Comparison of ENCODE assay signal across 19 cellular contexts in the genomic region with DNA sequence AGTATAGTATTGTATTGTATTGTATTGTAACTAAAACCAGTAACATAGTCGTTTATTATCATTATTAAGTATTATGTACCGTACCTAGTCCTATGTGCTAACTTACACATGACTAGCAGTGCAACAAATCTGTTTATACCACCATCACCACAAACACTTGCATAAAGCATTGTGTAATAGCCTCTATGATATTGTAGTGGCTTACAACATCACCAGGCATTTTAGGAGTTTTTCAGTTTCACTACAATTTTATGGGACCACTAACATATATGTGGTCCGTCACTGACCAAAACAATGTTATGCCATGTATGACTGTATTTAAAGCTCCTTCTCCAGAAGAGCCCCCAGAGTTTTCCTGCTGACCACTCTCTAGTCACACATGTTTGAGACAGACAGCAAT.
A peak's percentile ranks its signal among the peaks of the same experiment; 100 is the strongest.
DNase-seq lines count a peak whose midpoint lies in the region; ATAC-seq and TF ChIP-seq lines count a peak whose summit lies in the region.
"Had no signal": no experiment of that assay in that cellular context is flagged by ENCODE, and none has a peak within 500 bp of the region (broad histone marks: within the 10 kb centered on the region; RNA-seq: fewer than 3 reads in every experiment).

No MANE protein-coding gene starts in this region.

- no peak for TF ChIP-seq POLR2A in body of pancreas (IDR thresholded peaks at IDR 0.05)

- H3K36me3 Mint-ChIP-seq in activated naive CD4-positive, alpha-beta T cell treated with anti-CD3 and anti-CD28 coated beads for 36 hours (ENCODE audit: low read depth): no peaks in the 10 kb centered on the region
- H3K36me3 Mint-ChIP-seq: CD4-positive, CD25-positive, alpha-beta regulatory T cell had no signal

- no peaks in the 10 kb centered on the region for H3K4me1 ChIP-seq in GM23248 (ENCODE audit: insufficient read depth)
- peaks cover 14% of the 10 kb centered on the region for H3K4me1 ChIP-seq in osteoblast (ENCODE audit: insufficient read depth, low read length)
- peaks cover 5% of the 10 kb centered on the region for H3K4me1 ChIP-seq in body of pancreas

- no peak overlapping the region for H3K9ac ChIP-seq in GM23248
- H3K9ac ChIP-seq: KMS-11, SK-N-SH had no signal

- no peaks in the 10 kb centered on the region for H3K36me3 ChIP-seq in GM23248 (ENCODE audit: low read depth)
- no peaks in the 10 kb centered on the region for H3K36me3 ChIP-seq in osteoblast (ENCODE audit: insufficient read depth, low read length)
- H3K36me3 ChIP-seq in body of pancreas (replicated peaks in 1 of 2; ENCODE audit: insufficient read depth in 1 of 2, low read depth in 2 of 2): no peaks in the 10 kb centered on the region

- H3K4me3 ChIP-seq in GM23248 (no peak overlapping the region), fibroblast of mammary gland (ENCODE audit: control insufficient read depth, low read depth, low read length) (no peak overlapping the region), osteoblast (ENCODE audit: insufficient read depth, low read length) (no peak overlapping the region), body of pancreas (no peak overlapping the region)

- no peaks in the 10 kb centered on the region for H3F3A ChIP-seq in GM23248 (ENCODE audit: insufficient read depth)

- DNase-seq in GM23248 (peak; percentile 8), NCI-H226 (peak; percentile 25), fibroblast of mammary gland (ENCODE audit: low read depth) (peak; percentile 14), osteoblast (ENCODE audit: insufficient read length, low spot score, missing footprints) (no peak), body of pancreas (no peak), posterior cingulate gyrus (no peak)
- no peak for DNase-seq in activated naive CD4-positive, alpha-beta T cell treated with anti-CD3 and anti-CD28 coated beads for 36 hours
- DNase-seq: CD4-positive, CD25-positive, alpha-beta regulatory T cell; DND-41; GF-D8; MM.1S; NCI-H146; NCI-H345; NCI-H69; NK-92 treated with Interleukin-12 subunit alpha and Interleukin-12 subunit beta, amount 100 ng/mL, for 24 hours; SK-N-SH had no signal

- H3K27ac ChIP-seq in GM23248 (no peak overlapping the region), osteoblast (ENCODE audit: low read depth, low read length) (peak overlapping the region; percentile 3), body of pancreas (no peak overlapping the region)
- H3K27ac ChIP-seq: HL-60, KMS-11 had no signal

- intact Hi-C loops in body of pancreas (cut with DNase I) (no loop called here), posterior cingulate gyrus (cut with DNase I) (no loop called here)
- intact Hi-C loops in activated naive CD4-positive, alpha-beta T cell treated with anti-CD3 and anti-CD28 coated beads for 36 hours (cut with micrococcal nuclease): no loop called here

- WGBS in GM23248 (ENCODE audit: low coverage in 1 of 2, low lambda C conversion rate in 2 of 2, missing lambda C conversion rate in 2 of 2), 2 experiments: 95 to 98% methylated on average over 3 of the region's 3 CpGs
- WGBS in body of pancreas, 2 donors: 81 to 82% methylated on average over 3 of the region's 3 CpGs

- H3K9me3 ChIP-seq in GM23248 (ENCODE audit: low read depth) (no peaks in the 10 kb centered on the region), osteoblast (ENCODE audit: low read depth, low read length) (no peaks in the 10 kb centered on the region), body of pancreas (no peaks in the 10 kb centered on the region)

- H2AFZ ChIP-seq in GM23248 (no peak overlapping the region), osteoblast (ENCODE audit: low read length) (no peak overlapping the region)

- no peaks in the 10 kb centered on the region for H3K4me1 Mint-ChIP-seq in activated naive CD4-positive, alpha-beta T cell treated with anti-CD3 and anti-CD28 coated beads for 36 hours (ENCODE audit: low read depth)
- H3K4me1 Mint-ChIP-seq: CD4-positive, CD25-positive, alpha-beta regulatory T cell had no signal

- in situ Hi-C loops in GM23248 (cut with MboI): loop anchor here (25.0 kb wide), 1 partner anchor 850 kb away; no protein-coding TSS in a partner anchor

- CTCF ChIA-PET in activated naive CD4-positive, alpha-beta T cell treated with anti-CD3 and anti-CD28 coated beads for 36 hours (lab: Charles Lee): no interaction called here

- H3K4me3 Mint-ChIP-seq in activated naive CD4-positive, alpha-beta T cell treated with anti-CD3 and anti-CD28 coated beads for 36 hours: no peak overlapping the region
- H3K4me3 Mint-ChIP-seq: CD4-positive, CD25-positive, alpha-beta regulatory T cell had no signal

- H3K9me3 Mint-ChIP-seq in activated naive CD4-positive, alpha-beta T cell treated with anti-CD3 and anti-CD28 coated beads for 36 hours: no peaks in the 10 kb centered on the region

- H3K9me2 ChIP-seq in GM23248 (ENCODE audit: insufficient read depth): no peaks in the 10 kb centered on the region
- H3K9me2 ChIP-seq: SK-N-SH had no signal

- no peaks in the 10 kb centered on the region for H3K27me3 ChIP-seq in GM23248 (replicated peaks; ENCODE audit: insufficient read depth)
- H3K27me3 ChIP-seq in osteoblast (ENCODE audit: insufficient read depth, low read length): no peaks in the 10 kb centered on the region
- no peaks in the 10 kb centered on the region for H3K27me3 ChIP-seq in body of pancreas

- ATAC-seq in body of pancreas: no peak
- ATAC-seq: HCT116 had no signal

- no peak overlapping the region for H3K27ac Mint-ChIP-seq in activated naive CD4-positive, alpha-beta T cell treated with anti-CD3 and anti-CD28 coated beads for 36 hours
- H3K27ac Mint-ChIP-seq: CD4-positive, CD25-positive, alpha-beta regulatory T cell had no signal

- H4K20me1 ChIP-seq in GM23248 (ENCODE audit: insufficient read depth) (0 out of 2 replicates have a peak, but pooled peaks cover 6% of the 10 kb centered on the region), osteoblast (ENCODE audit: insufficient read depth, low read length) (no peaks in the 10 kb centered on the region)

- TF ChIP-seq CTCF in fibroblast of mammary gland (conservative IDR thresholded peaks at IDR 0.05; ENCODE audit: control insufficient read depth, insufficient read depth, low read depth, low read length) (no peak), osteoblast (IDR thresholded peaks at IDR 0.05; ENCODE audit: extremely low read depth, low read depth, low read length) (no peak), body of pancreas (IDR thresholded peaks at IDR 0.05) (no peak)

- H3K4me2 ChIP-seq in GM23248 (ENCODE audit: unreplicated experiment): no peak overlapping the region
- no peak overlapping the region for H3K4me2 ChIP-seq in osteoblast (ENCODE audit: insufficient read depth, low read length)
- H3K4me2 ChIP-seq: KMS-11, SK-N-SH had no signal

- H3K79me2 ChIP-seq in GM23248 (ENCODE audit: insufficient read depth) (no peaks in the 10 kb centered on the region), osteoblast (ENCODE audit: insufficient read depth, low read length) (no peaks in the 10 kb centered on the region)

- no peaks in the 10 kb centered on the region for H3K27me3 Mint-ChIP-seq in activated naive CD4-positive, alpha-beta T cell treated with anti-CD3 and anti-CD28 coated beads for 36 hours (ENCODE audit: low read depth)

Comparison
In these comparisons a context has a peak if more than half of its experiments do, and no peak if none do; other contexts are left out.
1. DNase-seq: peak in GM23248 (single experiment), NCI-H226 (single experiment) and fibroblast of mammary gland (single experiment); none in osteoblast (single experiment), body of pancreas (0 of 4), posterior cingulate gyrus (0 of 10) and activated naive CD4-positive, alpha-beta T cell treated with anti-CD3 and anti-CD28 coated beads for 36 hours (single experiment).